In genomic region chr12:40054554-40055226, GRCh38 we compare ENCODE assay signal across 10 cellular contexts. TPM values are rescaled to one million over a fixed set of nuclear protein-coding genes. Genes with fewer than 3 reads are reported as not detected.
DNase-seq lines count a peak whose midpoint lies in the region; ATAC-seq and TF ChIP-seq lines count a peak whose summit lies in the region.
"Had no signal": no experiment of that assay in that cellular context is flagged by ENCODE, and none has a peak within 500 bp of the region (broad histone marks: within the 10 kb centered on the region; RNA-seq: fewer than 3 reads in every experiment).

No MANE protein-coding gene starts in this region.

- H3K4me3 Mint-ChIP-seq in progenitor cell of endocrine pancreas (ENCODE audit: low read depth): no peak overlapping the region
- H3K4me3 Mint-ChIP-seq: naive B cell had no signal

- H3K4me3 ChIP-seq in gastroesophageal sphincter: peak overlapping the region; percentile 17 to 30

- H3K27me3 Mint-ChIP-seq in progenitor cell of endocrine pancreas: no peaks in the 10 kb centered on the region
- H3K27me3 Mint-ChIP-seq: naive B cell had no signal

- peak; percentile 90 for ATAC-seq in gastroesophageal sphincter
- ATAC-seq in GM19035 (IDR thresholded peaks at IDR 0.05; ENCODE audit: unreplicated experiment): no peak
- no peak for ATAC-seq in HG02571 (IDR thresholded peaks at IDR 0.05; ENCODE audit: unreplicated experiment)
- no peak for ATAC-seq in HG03439 (IDR thresholded peaks at IDR 0.05; ENCODE audit: unreplicated experiment)

- DNase-seq in EH (ENCODE audit: low read depth) (peak; percentile 19), RWPE1 (ENCODE audit: low spot score) (peak; percentile 20), progenitor cell of endocrine pancreas (ENCODE audit: low spot score, unreplicated experiment) (no peak), HT-29 (ENCODE audit: low spot score) (no peak)
- DNase-seq: activated effector memory CD4-positive, alpha-beta T cell treated with anti-CD3 and anti-CD28 coated beads, Interleukin-2, amount 50 U/mL, for 16 hours; naive B cell had no signal

- peaks cover 32% of the 10 kb centered on the region for H3K4me1 Mint-ChIP-seq in progenitor cell of endocrine pancreas (ENCODE audit: low read depth)
- H3K4me1 Mint-ChIP-seq: naive B cell had no signal

- H3K9me3 Mint-ChIP-seq in progenitor cell of endocrine pancreas (ENCODE audit: low read depth): no peaks in the 10 kb centered on the region
- H3K9me3 Mint-ChIP-seq: naive B cell had no signal

- H3K27ac Mint-ChIP-seq in progenitor cell of endocrine pancreas: peak overlapping the region; percentile 18

- H3K9me3 ChIP-seq in gastroesophageal sphincter: no peaks in the 10 kb centered on the region

- POLR2A ChIA-PET in RWPE1 (lab: Yijun Ruan, JAX; ENCODE audit: low non-redundant PET): no interaction called here

- no peak for TF ChIP-seq POLR2A in gastroesophageal sphincter (IDR thresholded peaks at IDR 0.05)

- CTCF ChIA-PET in RWPE1 (lab: Yijun Ruan, JAX): interaction anchor here (0.7 to 0.9 kb wide), 2 partner anchors 43 to 710 kb away, joined by 3 to 6 read pairs; no protein-coding TSS in a partner anchor

- H3K36me3 Mint-ChIP-seq in progenitor cell of endocrine pancreas (ENCODE audit: insufficient read depth): no peaks in the 10 kb centered on the region
- H3K36me3 Mint-ChIP-seq: naive B cell had no signal

- no peaks in the 10 kb centered on the region for H3K27me3 ChIP-seq in gastroesophageal sphincter

- 22 to 23% methylated on average over 6 of the region's 6 CpGs for WGBS in gastroesophageal sphincter (ENCODE audit: low coverage in 1 of 2), 2 donors

- TF ChIP-seq EP300 in gastroesophageal sphincter (IDR thresholded peaks at IDR 0.05): no peak

- H3K36me3 ChIP-seq in gastroesophageal sphincter: no peaks in the 10 kb centered on the region

- H3K4me1 ChIP-seq in gastroesophageal sphincter: peaks cover 0 to 62% (median 5%) of the 10 kb centered on the region in 3 donors

- no peak for TF ChIP-seq CTCF in RWPE1 (conservative IDR thresholded peaks at IDR 0.05; ENCODE audit: low read depth)
- no peak for TF ChIP-seq CTCF in gastroesophageal sphincter (IDR thresholded peaks at IDR 0.05)
- no peak for TF ChIP-seq CTCF in progenitor cell of endocrine pancreas (IDR thresholded peaks at IDR 0.05; ENCODE audit: unreplicated experiment)

- H3K27ac ChIP-seq in RWPE1 (no peak overlapping the region), gastroesophageal sphincter (peak overlapping the region; percentile 29 to 80 (median 72))

RNA-seq across cellular contexts. Expression of gene SLC2A13, which starts 51.2 kb away (rescaled TPM):
- 10 to 100 TPM; 20.4 to 38.3 (median 22.3) TPM for total RNA-seq in gastroesophageal sphincter
- total RNA-seq in progenitor cell of endocrine pancreas: 7.4 and 8.4 TPM in 2 replicates
- total RNA-seq in HT-29 (2014; rRNA removed; shearing (Covaris generic)): 3.2 and 3.5 TPM in 2 replicates

Comparison
In these comparisons a context has a peak if more than half of its experiments do, and no peak if none do; other contexts are left out.
1. DNase-seq: peak in EH (single experiment) and RWPE1 (single experiment); none in progenitor cell of endocrine pancreas (single experiment) and HT-29 (single experiment).